Comparison of ENCODE assay signal across 13 cellular contexts in the genomic region with DNA sequence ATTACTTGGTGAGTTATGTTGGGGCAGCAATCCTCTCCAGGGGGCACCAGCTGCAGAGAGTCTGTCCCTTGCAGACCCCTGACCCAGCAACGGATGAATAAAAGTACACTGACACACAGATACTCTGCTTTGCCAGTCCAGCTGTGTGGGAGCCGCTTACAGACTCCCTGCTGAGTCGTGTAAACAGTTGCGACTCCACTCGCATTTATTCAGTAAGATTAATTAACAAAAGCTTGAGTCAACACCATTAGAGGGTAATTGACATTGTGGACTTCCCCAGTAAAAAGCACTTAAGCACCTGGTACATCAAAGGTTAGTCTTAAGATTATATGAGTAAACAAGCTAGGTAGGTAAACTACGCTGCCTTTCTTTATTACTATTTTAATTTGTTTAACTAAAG.
DNase-seq lines count a peak whose midpoint lies in the region; ATAC-seq lines count a peak whose summit lies in the region.
"Had no signal": no experiment of that assay in that cellular context is flagged by ENCODE, and none has a peak within 500 bp of the region (broad histone marks: within the 10 kb centered on the region; RNA-seq: fewer than 3 reads in every experiment).

No MANE protein-coding gene starts in this region.

- DNase-seq in DMS79 (lab: John Stamatoyannopoulos, UW) (peak; percentile 82), NCI-H1436 treated with DMSO at 0.1 percent for 48 hours (lab: John Stamatoyannopoulos, UW) (peak; percentile 72), NCI-H524 treated with DMSO at 0.1 percent for 48 hours (lab: John Stamatoyannopoulos, UW) (peak; percentile 37), iPS DF 6.9 (ENCODE audit: low read depth, low spot score) (peak; percentile 27), SW480 (ENCODE audit: low spot score) (no peak)
- DNase-seq in central memory CD4-positive, alpha-beta T cell = no peak
- DNase-seq: activated CD8-positive, alpha-beta T cell treated with anti-CD3 and anti-CD28 coated beads for 36 hours; kidney glomerular epithelial cell; stimulated activated CD4-positive, alpha-beta T cell treated with anti-CD3 and anti-CD28 coated beads, Interleukin-15, amount 100 ng/mL, for 24 hours had no signal

- peaks cover 5% of the 10 kb centered on the region; the same call in 1 of the 2 replicates for H3K4me1 ChIP-seq in iPS DF 6.9 (ENCODE audit: control insufficient read depth, insufficient read depth, low read length)
- H3K4me1 ChIP-seq: SJSA1 had no signal

- no CpG with 5 or more reads among the region's 6 CpGs for WGBS in iPS DF 6.9 (ENCODE audit: insufficient coverage, insufficient read length)

- H3K36me3 ChIP-seq in iPS DF 6.9 (ENCODE audit: control insufficient read depth, insufficient read depth, low read length) = no peaks in the 10 kb centered on the region
- H3K36me3 ChIP-seq: thoracic aorta had no signal

- no peak for ATAC-seq in GM21825 (IDR thresholded peaks at IDR 0.05; ENCODE audit: unreplicated experiment)
- ATAC-seq in HG03457 (IDR thresholded peaks at IDR 0.05; ENCODE audit: unreplicated experiment) = no peak
- ATAC-seq: activated CD8-positive, alpha-beta T cell treated with anti-CD3 and anti-CD28 coated beads for 36 hours had no signal

- no peaks in the 10 kb centered on the region for H3K9me3 ChIP-seq in iPS DF 6.9 (ENCODE audit: control insufficient read depth, insufficient read depth, low read length)
- H3K9me3 ChIP-seq: thoracic aorta had no signal

- H3K27me3 ChIP-seq in iPS DF 6.9 (ENCODE audit: control insufficient read depth, insufficient read depth, low read length) = peaks cover 27% of the 10 kb centered on the region
- H3K27me3 ChIP-seq: SJSA1 had no signal

- no peak overlapping the region for H3K4me3 ChIP-seq in iPS DF 6.9 (ENCODE audit: low read length)
- H3K4me3 ChIP-seq: SJSA1, thoracic aorta had no signal

- H3K27ac ChIP-seq in iPS DF 6.9 (ENCODE audit: low read length) = no peak overlapping the region
- H3K27ac ChIP-seq: SJSA1, thoracic aorta had no signal

Comparison
In these comparisons a context has a peak if more than half of its experiments do, and no peak if none do; other contexts are left out.
1. DNase-seq: peak in DMS79 (single experiment), NCI-H1436 treated with DMSO at 0.1 percent for 48 hours (single experiment), NCI-H524 treated with DMSO at 0.1 percent for 48 hours (single experiment) and iPS DF 6.9 (single experiment); none in central memory CD4-positive, alpha-beta T cell (single experiment) and SW480 (single experiment).